ENCODE assay signal across 2 cellular contexts in the genomic region with DNA sequence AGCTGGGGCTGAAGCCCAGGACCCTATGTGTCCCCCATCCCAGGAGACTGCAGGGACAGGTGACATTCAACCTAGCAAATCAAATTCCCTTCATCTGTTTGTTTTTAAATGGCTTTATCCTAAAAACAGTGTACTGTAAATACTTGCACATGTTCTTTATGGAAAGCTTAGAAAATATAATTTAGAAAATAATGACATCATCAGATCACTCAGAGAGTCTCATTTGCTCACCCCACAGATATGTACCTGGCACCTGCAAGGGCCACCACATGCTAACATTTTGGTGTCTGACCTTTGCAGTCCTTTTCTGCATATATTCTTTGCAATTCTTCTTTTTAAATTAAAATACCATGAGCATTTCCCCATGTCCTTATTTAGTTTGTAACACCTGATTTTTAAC.
TF ChIP-seq lines count a peak whose summit lies in the region.

No MANE protein-coding gene starts in this region.

TF ChIP-seq in HEK293, 187 proteins besides CTCF, POLR2A, EP300 and RAD21:
- TF ChIP-seq, protein P1, sequence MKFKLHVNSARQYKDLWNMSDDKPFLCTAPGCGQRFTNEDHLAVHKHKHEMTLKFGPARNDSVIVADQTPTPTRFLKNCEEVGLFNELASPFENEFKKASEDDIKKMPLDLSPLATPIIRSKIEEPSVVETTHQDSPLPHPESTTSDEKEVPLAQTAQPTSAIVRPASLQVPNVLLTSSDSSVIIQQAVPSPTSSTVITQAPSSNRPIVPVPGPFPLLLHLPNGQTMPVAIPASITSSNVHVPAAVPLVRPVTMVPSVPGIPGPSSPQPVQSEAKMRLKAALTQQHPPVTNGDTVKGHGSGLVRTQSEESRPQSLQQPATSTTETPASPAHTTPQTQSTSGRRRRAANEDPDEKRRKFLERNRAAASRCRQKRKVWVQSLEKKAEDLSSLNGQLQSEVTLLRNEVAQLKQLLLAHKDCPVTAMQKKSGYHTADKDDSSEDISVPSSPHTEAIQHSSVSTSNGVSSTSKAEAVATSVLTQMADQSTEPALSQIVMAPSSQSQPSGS (tag by site-specific recombination; IDR thresholded peaks at IDR 0.05; ENCODE audit: low read depth), result peak; percentile 64
- TF ChIP-seq GFI1B (tag by site-specific recombination; IDR thresholded peaks at IDR 0.05), result no peak

TF ChIP-seq in GM12878, 131 proteins besides CTCF, POLR2A, EP300 and RAD21 (continued from another document):
- TF ChIP-seq, protein P2, sequence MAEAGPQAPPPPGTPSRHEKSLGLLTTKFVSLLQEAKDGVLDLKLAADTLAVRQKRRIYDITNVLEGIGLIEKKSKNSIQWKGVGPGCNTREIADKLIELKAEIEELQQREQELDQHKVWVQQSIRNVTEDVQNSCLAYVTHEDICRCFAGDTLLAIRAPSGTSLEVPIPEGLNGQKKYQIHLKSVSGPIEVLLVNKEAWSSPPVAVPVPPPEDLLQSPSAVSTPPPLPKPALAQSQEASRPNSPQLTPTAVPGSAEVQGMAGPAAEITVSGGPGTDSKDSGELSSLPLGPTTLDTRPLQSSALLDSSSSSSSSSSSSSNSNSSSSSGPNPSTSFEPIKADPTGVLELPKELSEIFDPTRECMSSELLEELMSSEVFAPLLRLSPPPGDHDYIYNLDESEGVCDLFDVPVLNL (IDR thresholded peaks at IDR 0.05; ENCODE audit: low read depth, low read length), result no peak
- no peak for TF ChIP-seq EZH2 (IDR thresholded peaks at IDR 0.05; ENCODE audit: borderline replicate concordance, control insufficient read depth, low read depth, low read length)
- no peak for TF ChIP-seq ASH2L (IDR thresholded peaks at IDR 0.05; ENCODE audit: borderline replicate concordance, low read depth)
- TF ChIP-seq, protein P1 (IDR thresholded peaks at IDR 0.05; ENCODE audit: low read length), result no peak
- peak; percentile 47 for TF ChIP-seq ATF7 (IDR thresholded peaks at IDR 0.05; ENCODE audit: low read depth)
- TF ChIP-seq, protein P3, sequence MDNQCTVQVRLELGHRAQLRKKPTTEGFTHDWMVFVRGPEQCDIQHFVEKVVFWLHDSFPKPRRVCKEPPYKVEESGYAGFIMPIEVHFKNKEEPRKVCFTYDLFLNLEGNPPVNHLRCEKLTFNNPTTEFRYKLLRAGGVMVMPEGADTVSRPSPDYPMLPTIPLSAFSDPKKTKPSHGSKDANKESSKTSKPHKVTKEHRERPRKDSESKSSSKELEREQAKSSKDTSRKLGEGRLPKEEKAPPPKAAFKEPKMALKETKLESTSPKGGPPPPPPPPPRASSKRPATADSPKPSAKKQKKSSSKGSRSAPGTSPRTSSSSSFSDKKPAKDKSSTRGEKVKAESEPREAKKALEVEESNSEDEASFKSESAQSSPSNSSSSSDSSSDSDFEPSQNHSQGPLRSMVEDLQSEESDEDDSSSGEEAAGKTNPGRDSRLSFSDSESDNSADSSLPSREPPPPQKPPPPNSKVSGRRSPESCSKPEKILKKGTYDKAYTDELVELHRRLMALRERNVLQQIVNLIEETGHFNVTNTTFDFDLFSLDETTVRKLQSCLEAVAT (IDR thresholded peaks at IDR 0.05), result no peak
- no peak for TF ChIP-seq SUPT20H (IDR thresholded peaks at IDR 0.05; ENCODE audit: borderline replicate concordance, control insufficient read depth, low read depth, low read length)
- TF ChIP-seq MTA2 (IDR thresholded peaks at IDR 0.05; ENCODE audit: low read depth), result no peak
